ENCODE assay signal across 16 cellular contexts in the genomic region with DNA sequence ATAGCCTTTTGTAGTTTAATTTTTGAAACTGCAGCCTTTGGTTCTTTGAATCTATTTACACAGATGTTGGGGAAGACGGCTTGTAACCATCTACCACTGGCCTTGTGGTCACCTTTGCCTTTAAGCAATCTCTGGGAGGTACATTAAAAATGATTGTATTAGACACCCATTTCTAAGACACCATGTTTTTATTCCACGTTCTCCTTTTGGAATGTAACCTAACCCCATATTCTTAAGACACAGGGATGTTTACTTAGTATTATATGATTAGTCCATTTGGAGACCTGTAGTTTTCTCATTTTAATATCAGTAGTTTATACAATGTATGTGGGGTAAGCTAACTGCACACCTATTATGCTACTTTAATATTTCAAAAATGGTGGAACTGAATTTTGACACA.
DNase-seq lines count a peak whose midpoint lies in the region; ATAC-seq and TF ChIP-seq lines count a peak whose summit lies in the region.
"Had no signal": no experiment of that assay in that cellular context is flagged by ENCODE, and none has a peak within 500 bp of the region (broad histone marks: within the 10 kb centered on the region; RNA-seq: fewer than 3 reads in every experiment).

No MANE protein-coding gene starts in this region.

- H3K4ac ChIP-seq in mesenchymal stem cell (ENCODE audit: low read depth in 1 of 2, low read length in 2 of 2): no peak overlapping the region

- peaks cover 4% of the 10 kb centered on the region for H3K9me3 Mint-ChIP-seq in stimulated activated effector memory CD8-positive, alpha-beta T cell treated with anti-CD3 and anti-CD28 coated beads, Interleukin-12 subunit alpha, Interleukin-12 subunit beta, amount 100 ng/mL, for 72 hours
- H3K9me3 Mint-ChIP-seq in type B pancreatic cell: no peaks in the 10 kb centered on the region

- H3K14ac ChIP-seq in mesenchymal stem cell (ENCODE audit: low read length in 2 of 2): no peak overlapping the region

- no peaks in the 10 kb centered on the region for H3K36me3 Mint-ChIP-seq in stimulated activated effector memory CD8-positive, alpha-beta T cell treated with anti-CD3 and anti-CD28 coated beads, Interleukin-12 subunit alpha, Interleukin-12 subunit beta, amount 100 ng/mL, for 72 hours
- no peaks in the 10 kb centered on the region for H3K36me3 Mint-ChIP-seq in type B pancreatic cell

- no peak overlapping the region for H3K4me3 ChIP-seq in choroid plexus epithelial cell (ENCODE audit: low read depth, low read length)
- H3K4me3 ChIP-seq in mesenchymal stem cell (ENCODE audit: insufficient read depth in 1 of 2, low read depth in 1 of 2, low read length in 2 of 2): no peak overlapping the region
- no peak overlapping the region for H3K4me3 ChIP-seq in colonic mucosa

- no peak for ATAC-seq in stimulated activated effector memory CD8-positive, alpha-beta T cell treated with anti-CD3 and anti-CD28 coated beads, Interleukin-12 subunit alpha, Interleukin-12 subunit beta, amount 100 ng/mL, for 72 hours

- H4K91ac ChIP-seq in mesenchymal stem cell (ENCODE audit: low read length): no peak overlapping the region

- H2AFZ ChIP-seq in mesenchymal stem cell (ENCODE audit: low read depth, low read length): no peak overlapping the region

- H3K4me3 Mint-ChIP-seq in stimulated activated effector memory CD8-positive, alpha-beta T cell treated with anti-CD3 and anti-CD28 coated beads, Interleukin-12 subunit alpha, Interleukin-12 subunit beta, amount 100 ng/mL, for 72 hours: no peak overlapping the region
- no peak overlapping the region for H3K4me3 Mint-ChIP-seq in type B pancreatic cell

- DNase-seq in EL (peak; percentile 48), LHCN-M2 (ENCODE audit: low read depth) (peak; percentile 61), choroid plexus epithelial cell (ENCODE audit: low read depth) (peak; percentile 63), mesenchymal stem cell (no peak), dedifferentiated amniotic fluid mesenchymal stem cell (ENCODE audit: extremely low spot score) (no peak), colonic mucosa (no peak), type B pancreatic cell (ENCODE audit: extremely low spot score, unreplicated experiment) (no peak)
- no peak for DNase-seq in stimulated activated effector memory CD8-positive, alpha-beta T cell treated with anti-CD3 and anti-CD28 coated beads, Interleukin-12 subunit alpha, Interleukin-12 subunit beta, amount 100 ng/mL, for 72 hours (ENCODE audit: low spot score in 2 of 2)
- DNase-seq: ACHN; Caco-2; GOT3; NCI-H1105 treated with DMSO at 0.1 percent for 48 hours; NCI-H187; NCI-H526 treated with DMSO at 0.1 percent for 48 hours; NK-92 treated with Interleukin-12 subunit alpha and Interleukin-12 subunit beta, amount 100 ng/mL, for 24 hours; RPMI8226 had no signal

- intact Hi-C loops in colonic mucosa (cut with DNase I): no loop called here

- WGBS in mesenchymal stem cell: 100% methylated on average over 1 of the region's 2 CpGs

- H3K4me1 Mint-ChIP-seq in stimulated activated effector memory CD8-positive, alpha-beta T cell treated with anti-CD3 and anti-CD28 coated beads, Interleukin-12 subunit alpha, Interleukin-12 subunit beta, amount 100 ng/mL, for 72 hours: no peaks in the 10 kb centered on the region
- H3K4me1 Mint-ChIP-seq in type B pancreatic cell (ENCODE audit: unreplicated experiment): no peaks in the 10 kb centered on the region

- H3K4me1 ChIP-seq in mesenchymal stem cell (ENCODE audit: control insufficient read depth, insufficient read depth, low read depth, low read length) (no peaks in the 10 kb centered on the region), colonic mucosa (no peaks in the 10 kb centered on the region)
- H3K4me1 ChIP-seq: Caco-2 had no signal

- H3K9me3 ChIP-seq in mesenchymal stem cell (ENCODE audit: control insufficient read depth, low read length): no peaks in the 10 kb centered on the region
- H3K9me3 ChIP-seq in colonic mucosa: no peaks in the 10 kb centered on the region
- H3K9me3 ChIP-seq: Caco-2 had no signal

- no peak overlapping the region for H4K8ac ChIP-seq in mesenchymal stem cell (ENCODE audit: low read length)

- H3K9ac ChIP-seq in mesenchymal stem cell (ENCODE audit: low read length): no peak overlapping the region
- H3K9ac ChIP-seq in colonic mucosa (ENCODE audit: low read depth in 2 of 2, low read length in 2 of 2): no peak overlapping the region

- no peak overlapping the region for H3K4me2 ChIP-seq in mesenchymal stem cell (ENCODE audit: low read length, poor library complexity, severe bottlenecking)

- H3K27me3 Mint-ChIP-seq in type B pancreatic cell: peaks cover 2% of the 10 kb centered on the region

- no peak overlapping the region for H2BK5ac ChIP-seq in mesenchymal stem cell (ENCODE audit: low read depth, low read length, poor library complexity, severe bottlenecking)

- H3K27ac ChIP-seq in mesenchymal stem cell (ENCODE audit: low read length, poor library complexity, severe bottlenecking): peak overlapping the region; percentile 14
- no peak overlapping the region for H3K27ac ChIP-seq in colonic mucosa

- TF ChIP-seq CTCF in choroid plexus epithelial cell (conservative IDR thresholded peaks at IDR 0.05; ENCODE audit: low read depth, low read length) (no peak), colonic mucosa (IDR thresholded peaks at IDR 0.05) (no peak), type B pancreatic cell (conservative IDR thresholded peaks at IDR 0.05) (no peak)

- no peak overlapping the region for H2BK120ac ChIP-seq in mesenchymal stem cell (ENCODE audit: low read depth, low read length)

- H3K23ac ChIP-seq in mesenchymal stem cell (ENCODE audit: low read length in 2 of 2): no peak overlapping the region

- no peaks in the 10 kb centered on the region for H3K79me1 ChIP-seq in mesenchymal stem cell (replicated peaks; ENCODE audit: low read length, poor library complexity, severe bottlenecking)

- H3K27ac Mint-ChIP-seq in stimulated activated effector memory CD8-positive, alpha-beta T cell treated with anti-CD3 and anti-CD28 coated beads, Interleukin-12 subunit alpha, Interleukin-12 subunit beta, amount 100 ng/mL, for 72 hours: no peak overlapping the region
- no peak overlapping the region for H3K27ac Mint-ChIP-seq in type B pancreatic cell

- H3K36me3 ChIP-seq in mesenchymal stem cell (ENCODE audit: control insufficient read depth in 1 of 2, insufficient read depth in 2 of 2, low read depth in 1 of 2, low read length in 2 of 2): no peaks in the 10 kb centered on the region
- H3K36me3 ChIP-seq in colonic mucosa: no peaks in the 10 kb centered on the region

- H3K18ac ChIP-seq in mesenchymal stem cell (ENCODE audit: low read depth in 1 of 2, low read length in 2 of 2): no peak overlapping the region

- H3K27me3 ChIP-seq in mesenchymal stem cell (ENCODE audit: control insufficient read depth in 1 of 2, insufficient read depth in 1 of 2, low read length in 2 of 2) (no peaks in the 10 kb centered on the region), colonic mucosa (no peaks in the 10 kb centered on the region)

- H2BK15ac ChIP-seq in mesenchymal stem cell (ENCODE audit: low read depth, poor library complexity, severe bottlenecking): no peak overlapping the region

- no peak overlapping the region for H2BK12ac ChIP-seq in mesenchymal stem cell (ENCODE audit: low read length in 2 of 2)

- no peak overlapping the region for H2AK5ac ChIP-seq in mesenchymal stem cell (ENCODE audit: low read length, severe bottlenecking)

Comparison
In these comparisons a context has a peak if more than half of its experiments do, and no peak if none do; other contexts are left out.
1. DNase-seq: peak in EL (single experiment), LHCN-M2 (single experiment) and choroid plexus epithelial cell (single experiment); none in mesenchymal stem cell (single experiment), stimulated activated effector memory CD8-positive, alpha-beta T cell treated with anti-CD3 and anti-CD28 coated beads, Interleukin-12 subunit alpha, Interleukin-12 subunit beta, amount 100 ng/mL, for 72 hours (0 of 2), dedifferentiated amniotic fluid mesenchymal stem cell (single experiment), colonic mucosa (single experiment) and type B pancreatic cell (single experiment).